In genomic region chr1:66957938-66958337, GRCh38 we compare ENCODE assay signal across 22 cellular contexts.
"Had no signal": no experiment of that assay in that cellular context is flagged by ENCODE, and none has a peak within 500 bp of the region (broad histone marks: within the 10 kb centered on the region; RNA-seq: fewer than 3 reads in every experiment).

No MANE protein-coding gene starts in this region.

- H3K4me2 ChIP-seq: SK-N-SH had no signal

- ATAC-seq: activated CD4-positive, CD25-positive, alpha-beta regulatory T cell treated with anti-CD3 and anti-CD28 coated beads, Interleukin-2, amount 50 U/mL, for 24 hours; activated T-cell treated with anti-CD3 and anti-CD28 coated beads, Interleukin-2, amount 50 U/mL, for 72 hours had no signal

- H3K4me1 ChIP-seq: Peyer's patch, SJCRH30 had no signal

- H3K4me3 Mint-ChIP-seq: activated CD4-positive, alpha-beta T cell treated with anti-CD3 and anti-CD28 coated beads, Interleukin-2, amount 10 ng/mL, durations not matched to agents 24 days and 14 days; activated T-cell treated with anti-CD3 and anti-CD28 coated beads, Interleukin-2, amount 50 U/mL, for 72 hours had no signal

- H3K27ac ChIP-seq: brain microvascular endothelial cell, cardiac muscle cell, Peyer's patch, RWPE1, SJCRH30 had no signal

- H3K9me3 ChIP-seq: Peyer's patch, SJCRH30, SK-N-SH had no signal

- H3K9me3 Mint-ChIP-seq: activated CD4-positive, alpha-beta T cell treated with anti-CD3 and anti-CD28 coated beads, Interleukin-2, amount 10 ng/mL, durations not matched to agents 24 days and 14 days; activated T-cell treated with anti-CD3 and anti-CD28 coated beads, Interleukin-2, amount 50 U/mL, for 72 hours; activated T-helper 2 cell treated with anti-CD3 and anti-CD28 coated beads, Interferon-gamma antibody, Interleukin-2, Interleukin-4, amounts not matched to agents 10 μg/mL and 5 μg/mL and 100 μg/mL, durations not matched to agents 14 hours and 24 hours and 36 hours had no signal

- H3K27ac Mint-ChIP-seq: activated CD4-positive, alpha-beta T cell treated with anti-CD3 and anti-CD28 coated beads, Interleukin-2, amount 10 ng/mL, durations not matched to agents 24 days and 14 days; activated T-helper 2 cell treated with anti-CD3 and anti-CD28 coated beads, Interferon-gamma antibody, Interleukin-2, Interleukin-4, amounts not matched to agents 10 μg/mL and 5 μg/mL and 100 μg/mL, durations not matched to agents 14 hours and 24 hours and 36 hours had no signal

- H3K27me3 ChIP-seq: brain microvascular endothelial cell, cardiac muscle cell, Peyer's patch, SJCRH30 had no signal

- H3K27me3 Mint-ChIP-seq: activated CD4-positive, alpha-beta T cell treated with anti-CD3 and anti-CD28 coated beads, Interleukin-2, amount 10 ng/mL, durations not matched to agents 24 days and 14 days had no signal

- H3K4me3 ChIP-seq: cardiac muscle cell, Peyer's patch, SJCRH30 had no signal

- DNase-seq: activated CD4-positive, alpha-beta T cell treated with anti-CD3 and anti-CD28 coated beads, Interleukin-2, amount 10 ng/mL, durations not matched to agents 24 days and 14 days; activated CD4-positive, alpha-beta T cell treated with anti-CD3 and anti-CD28 coated beads, Interleukin-2, amount 50 U/mL, for 48 hours; activated CD8-positive, alpha-beta memory T cell treated with anti-CD3 and anti-CD28 coated beads, Interleukin-2, amount 50 U/mL, for 4 hours; activated gamma-delta T cell treated with Interleukin-2 at 50 U/mL for 16 hours; activated naive CD4-positive, alpha-beta T cell treated with anti-CD3 and anti-CD28 coated beads, Interleukin-2, amount 50 U/mL, for 16 hours; activated T-cell treated with anti-CD3 and anti-CD28 coated beads, Interleukin-2, amount 50 U/mL, for 72 hours; brain microvascular endothelial cell; Karpas-422; NCI-H1105 treated with DMSO at 0.1 percent for 48 hours; NCI-H1436 treated with DMSO at 0.1 percent for 48 hours; NCI-H187; NCI-H2081 treated with DMSO at 0.1 percent for 48 hours; NCI-H446; NCI-H524; Peyer's patch; Right ventricle myocardium superior; SJCRH30; SK-N-SH had no signal
